ENCODE assay signal across 16 cellular contexts in the genomic region with DNA sequence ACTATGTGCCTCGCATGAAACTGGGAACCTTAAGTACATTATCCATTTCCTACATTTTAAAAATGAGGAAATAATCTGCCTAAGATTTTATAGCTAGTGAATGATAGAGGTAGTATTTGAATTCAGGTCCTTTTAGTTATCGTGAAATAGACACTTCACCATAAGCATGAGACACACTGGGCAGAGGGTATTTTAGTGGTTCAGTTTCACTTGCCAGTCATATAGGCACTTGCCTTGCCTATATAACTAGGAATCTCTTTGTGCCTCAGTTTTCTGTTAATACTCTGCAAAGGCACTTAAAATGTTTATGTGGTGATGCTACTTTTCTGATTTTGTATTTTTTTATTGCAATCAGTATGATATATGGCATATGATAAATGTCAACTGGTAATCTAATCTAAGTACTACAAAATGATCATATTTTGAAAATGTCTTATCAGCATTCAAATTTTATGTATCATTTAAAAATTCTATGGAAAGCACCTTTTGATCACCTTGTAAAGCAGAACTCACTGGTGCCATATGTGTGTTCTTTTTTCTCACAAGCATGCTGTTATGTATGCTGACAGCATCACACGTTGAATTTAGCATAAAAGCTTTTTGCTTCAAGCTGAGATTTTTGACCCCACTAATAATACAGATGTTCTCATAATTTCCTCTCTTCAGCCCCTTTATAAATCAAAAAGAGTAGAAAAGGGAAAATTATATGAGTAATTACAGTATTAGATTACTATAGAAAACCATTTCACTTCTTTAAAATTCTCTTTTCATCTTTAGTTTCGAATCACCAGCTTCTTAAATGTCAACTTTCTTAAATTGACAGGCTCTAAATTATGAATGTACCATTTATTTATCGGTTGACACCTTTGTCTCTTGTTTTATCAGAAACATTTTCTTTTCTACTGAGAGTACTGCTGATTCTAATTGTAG. TPM values are rescaled to one million over a fixed set of nuclear protein-coding genes. Genes with fewer than 3 reads are reported as not detected.
DNase-seq lines count a peak whose midpoint lies in the region; ATAC-seq and TF ChIP-seq lines count a peak whose summit lies in the region.
"Had no signal": no experiment of that assay in that cellular context is flagged by ENCODE, and none has a peak within 500 bp of the region (broad histone marks: within the 10 kb centered on the region; RNA-seq: fewer than 3 reads in every experiment).

No MANE protein-coding gene starts in this region.

- WGBS in suprapubic skin, result 87% methylated on average over 5 of the region's 5 CpGs

- H3K36me3 Mint-ChIP-seq in stimulated activated effector memory CD8-positive, alpha-beta T cell treated with anti-CD3 and anti-CD28 coated beads, Interleukin-12 subunit alpha, Interleukin-12 subunit beta, amount 100 ng/mL, for 72 hours, result no peaks in the 10 kb centered on the region

- ATAC-seq in activated CD4-positive, CD25-positive, alpha-beta regulatory T cell treated with anti-CD3 and anti-CD28 coated beads, Interleukin-2, amount 50 U/mL, for 24 hours, result peak; percentile 56 to 78
- ATAC-seq in GM19452 (IDR thresholded peaks at IDR 0.05; ENCODE audit: unreplicated experiment) (peak; percentile 46), HG03139 (IDR thresholded peaks at IDR 0.05; ENCODE audit: unreplicated experiment) (peak; percentile 44), lower lobe of right lung (no peak)
- ATAC-seq in stimulated activated effector memory CD8-positive, alpha-beta T cell treated with anti-CD3 and anti-CD28 coated beads, Interleukin-12 subunit alpha, Interleukin-12 subunit beta, amount 100 ng/mL, for 72 hours, result peak; percentile 72

- no peak for TF ChIP-seq CTCF in lower lobe of right lung (IDR thresholded peaks at IDR 0.05)
- TF ChIP-seq CTCF in suprapubic skin (IDR thresholded peaks at IDR 0.05), result no peak

- no peak overlapping the region for H3K27ac ChIP-seq in lower lobe of right lung
- no peak overlapping the region for H3K27ac ChIP-seq in suprapubic skin
- H3K27ac ChIP-seq: neural progenitor cell had no signal

- no peak for DNase-seq in activated CD4-positive, CD25-positive, alpha-beta regulatory T cell treated with anti-CD3 and anti-CD28 coated beads, Interleukin-2, amount 50 U/mL, for 72 hours
- no peak for DNase-seq in stimulated activated effector memory CD8-positive, alpha-beta T cell treated with anti-CD3 and anti-CD28 coated beads, Interleukin-12 subunit alpha, Interleukin-12 subunit beta, amount 100 ng/mL, for 72 hours (ENCODE audit: low spot score in 2 of 2)
- DNase-seq in lower lobe of right lung, result no peak
- no peak for DNase-seq in suprapubic skin (ENCODE audit: low spot score in 2 of 2)
- DNase-seq in GM03348 (ENCODE audit: low spot score), result no peak
- DNase-seq: 8988T; activated T-cell treated with anti-CD3 and anti-CD28 coated beads, Interleukin-2, amount 50 U/mL, for 48 hours; CD8-positive, alpha-beta memory T cell; mesenchymal stem cell; NCI-H2029; NCI-H774 had no signal

- H3K4me3 Mint-ChIP-seq in stimulated activated effector memory CD8-positive, alpha-beta T cell treated with anti-CD3 and anti-CD28 coated beads, Interleukin-12 subunit alpha, Interleukin-12 subunit beta, amount 100 ng/mL, for 72 hours, result no peak overlapping the region
- H3K4me3 Mint-ChIP-seq: CD8-positive, alpha-beta memory T cell; neural progenitor cell; type B pancreatic cell had no signal

- no peaks in the 10 kb centered on the region for H3K4me1 Mint-ChIP-seq in stimulated activated effector memory CD8-positive, alpha-beta T cell treated with anti-CD3 and anti-CD28 coated beads, Interleukin-12 subunit alpha, Interleukin-12 subunit beta, amount 100 ng/mL, for 72 hours
- H3K4me1 Mint-ChIP-seq: neural progenitor cell had no signal

- TF ChIP-seq POLR2A in suprapubic skin (IDR thresholded peaks at IDR 0.05), result no peak

- H3K4me3 ChIP-seq in lower lobe of right lung (no peak overlapping the region), suprapubic skin (no peak overlapping the region)
- H3K4me3 ChIP-seq: neural progenitor cell had no signal

- intact Hi-C loops in lower lobe of right lung (cut with DNase I), result no loop called here

- no peaks in the 10 kb centered on the region for H3K27me3 ChIP-seq in lower lobe of right lung (ENCODE audit: low read depth)
- H3K27me3 ChIP-seq in suprapubic skin, result no peaks in the 10 kb centered on the region
- H3K27me3 ChIP-seq: neural progenitor cell had no signal

- no peak for TF ChIP-seq EP300 in suprapubic skin (IDR thresholded peaks at IDR 0.05)

- H3K9me3 Mint-ChIP-seq in stimulated activated effector memory CD8-positive, alpha-beta T cell treated with anti-CD3 and anti-CD28 coated beads, Interleukin-12 subunit alpha, Interleukin-12 subunit beta, amount 100 ng/mL, for 72 hours, result no peaks in the 10 kb centered on the region
- H3K9me3 Mint-ChIP-seq: CD8-positive, alpha-beta memory T cell; neural progenitor cell; type B pancreatic cell had no signal

- no peak overlapping the region for H3K27ac Mint-ChIP-seq in stimulated activated effector memory CD8-positive, alpha-beta T cell treated with anti-CD3 and anti-CD28 coated beads, Interleukin-12 subunit alpha, Interleukin-12 subunit beta, amount 100 ng/mL, for 72 hours
- H3K27ac Mint-ChIP-seq: CD8-positive, alpha-beta memory T cell; neural progenitor cell; type B pancreatic cell had no signal

- no peaks in the 10 kb centered on the region for H3K36me3 ChIP-seq in lower lobe of right lung
- H3K36me3 ChIP-seq in suprapubic skin, result no peaks in the 10 kb centered on the region
- H3K36me3 ChIP-seq: neural progenitor cell had no signal

- H3K9me3 ChIP-seq in lower lobe of right lung (no peaks in the 10 kb centered on the region), suprapubic skin (no peaks in the 10 kb centered on the region)

- H3K4me1 ChIP-seq in lower lobe of right lung (no peaks in the 10 kb centered on the region), suprapubic skin (no peaks in the 10 kb centered on the region)
- H3K4me1 ChIP-seq: neural progenitor cell had no signal

RNA-seq across cellular contexts. Expression of a gene that starts 52.6 kb away (rescaled TPM):
- total RNA-seq in lower lobe of right lung (18.7 TPM), suprapubic skin (10 to 100 TPM in 3 of 4 donors, 1 to 10 TPM in 1; 9.3 to 18.3 (median 14.2) TPM)

Comparison
In these comparisons a context has a peak if more than half of its experiments do, and no peak if none do; other contexts are left out.
1. ATAC-seq: peak in activated CD4-positive, CD25-positive, alpha-beta regulatory T cell treated with anti-CD3 and anti-CD28 coated beads, Interleukin-2, amount 50 U/mL, for 24 hours (2 of 2), GM19452 (single experiment), HG03139 (single experiment) and stimulated activated effector memory CD8-positive, alpha-beta T cell treated with anti-CD3 and anti-CD28 coated beads, Interleukin-12 subunit alpha, Interleukin-12 subunit beta, amount 100 ng/mL, for 72 hours (single experiment); none in lower lobe of right lung (0 of 2).